ENCODE assay signal across 20 cellular contexts in genomic region chr20:34993941-34994508, GRCh38. TPM values are rescaled to one million over a fixed set of nuclear protein-coding genes. Genes with fewer than 3 reads are reported as not detected.
"Had no signal": no experiment of that assay in that cellular context is flagged by ENCODE, and none has a peak within 500 bp of the region (broad histone marks: within the 10 kb centered on the region; RNA-seq: fewer than 3 reads in every experiment).

No MANE protein-coding gene starts in this region.

- H3K36me3 Mint-ChIP-seq: natural killer cell treated with Interleukin-12 subunit alpha and Interleukin-12 subunit beta and Interleukin-15 and Interleukin-18, amount 100 ng/mL, for 72 hours had no signal

- H3K9me3 Mint-ChIP-seq: activated naive CD4-positive, alpha-beta T cell treated with anti-CD3 and anti-CD28 coated beads for 36 hours; activated naive CD8-positive, alpha-beta T cell treated with anti-CD3 and anti-CD28 coated beads, Interleukin-2, amount 10 ng/mL, durations not matched to agents 7 days and 5 days; brain; endodermal cell; natural killer cell treated with Interleukin-12 subunit alpha and Interleukin-12 subunit beta and Interleukin-15 and Interleukin-18, amount 100 ng/mL, for 72 hours had no signal

- H3K4me3 Mint-ChIP-seq: activated CD4-positive, alpha-beta T cell treated with anti-CD3 and anti-CD28 coated beads for 36 hours; activated CD8-positive, alpha-beta T cell treated with anti-CD3 and anti-CD28 coated beads, Interleukin-2, amount 10 ng/mL, durations not matched to agents 7 days and 5 days; activated naive CD4-positive, alpha-beta T cell treated with anti-CD3 and anti-CD28 coated beads for 36 hours; activated naive CD8-positive, alpha-beta T cell treated with anti-CD3 and anti-CD28 coated beads, Interleukin-2, amount 10 ng/mL, durations not matched to agents 7 days and 5 days; brain; endodermal cell; natural killer cell treated with Interleukin-12 subunit alpha and Interleukin-12 subunit beta and Interleukin-15 and Interleukin-18, amount 100 ng/mL, for 72 hours had no signal

- H3K9me3 ChIP-seq: ascending aorta, mucosa of descending colon, thoracic aorta had no signal

- H3K4me1 ChIP-seq: ascending aorta had no signal

- H3K4me3 ChIP-seq: ascending aorta, mucosa of descending colon, thoracic aorta had no signal

- H3K27me3 Mint-ChIP-seq: activated CD4-positive, alpha-beta T cell treated with anti-CD3 and anti-CD28 coated beads for 36 hours; activated naive CD8-positive, alpha-beta T cell treated with anti-CD3 and anti-CD28 coated beads, Interleukin-2, amount 10 ng/mL, durations not matched to agents 7 days and 5 days; brain; natural killer cell treated with Interleukin-12 subunit alpha and Interleukin-12 subunit beta and Interleukin-15 and Interleukin-18, amount 100 ng/mL, for 72 hours had no signal

- H3K27me3 ChIP-seq: ascending aorta had no signal

- DNase-seq: activated CD4-positive, alpha-beta T cell treated with anti-CD3 and anti-CD28 coated beads for 36 hours; activated CD4-positive, CD25-positive, alpha-beta regulatory T cell; activated CD8-positive, alpha-beta T cell treated with anti-CD3 and anti-CD28 coated beads, Interleukin-2, amount 10 ng/mL, durations not matched to agents 7 days and 5 days; activated effector memory CD4-positive, alpha-beta T cell treated with Interleukin-2 at 50 U/mL for 16 hours; activated naive CD4-positive, alpha-beta T cell treated with anti-CD3 and anti-CD28 coated beads for 36 hours; activated naive CD8-positive, alpha-beta T cell treated with anti-CD3 and anti-CD28 coated beads, Interleukin-2, amount 10 ng/mL, durations not matched to agents 7 days and 5 days; caudate nucleus; endodermal cell; foreskin fibroblast; kidney glomerular epithelial cell; stimulated activated CD4-positive, alpha-beta T cell treated with anti-CD3 and anti-CD28 coated beads, Interleukin-15, amount 100 ng/mL, for 24 hours; stimulated activated CD4-positive, alpha-beta T cell treated with anti-CD3 and anti-CD28 coated beads, Interleukin-2, amount 100 ng/mL, for 24 hours; stimulated activated naive CD4-positive, alpha-beta T cell; trophoblast cell had no signal

- H3K27ac Mint-ChIP-seq: activated CD4-positive, alpha-beta T cell treated with anti-CD3 and anti-CD28 coated beads for 36 hours; activated CD8-positive, alpha-beta T cell treated with anti-CD3 and anti-CD28 coated beads, Interleukin-2, amount 10 ng/mL, durations not matched to agents 7 days and 5 days; activated naive CD4-positive, alpha-beta T cell treated with anti-CD3 and anti-CD28 coated beads for 36 hours; activated naive CD8-positive, alpha-beta T cell treated with anti-CD3 and anti-CD28 coated beads, Interleukin-2, amount 10 ng/mL, durations not matched to agents 7 days and 5 days; natural killer cell treated with Interleukin-12 subunit alpha and Interleukin-12 subunit beta and Interleukin-15 and Interleukin-18, amount 100 ng/mL, for 72 hours had no signal

- ATAC-seq: activated CD4-positive, alpha-beta T cell treated with anti-CD3 and anti-CD28 coated beads for 36 hours; activated CD8-positive, alpha-beta T cell treated with anti-CD3 and anti-CD28 coated beads, Interleukin-2, amount 10 ng/mL, durations not matched to agents 7 days and 5 days; esophagus mucosa; mucosa of descending colon; natural killer cell treated with Interleukin-12 subunit alpha and Interleukin-12 subunit beta and Interleukin-15 and Interleukin-18, amount 100 ng/mL, for 72 hours had no signal

- H3K4me1 Mint-ChIP-seq: brain had no signal

- H3K27ac ChIP-seq: ascending aorta, thoracic aorta had no signal

RNA-seq across cellular contexts. Expression of gene MYH7B, which starts 38.4 kb away (rescaled TPM):
- total RNA-seq: esophagus mucosa had no signal
